ENCODE assay signal across 12 cellular contexts in genomic region chr9:33131505-33132248, GRCh38. TPM values are rescaled to one million over a fixed set of nuclear protein-coding genes. Genes with fewer than 3 reads are reported as not detected.
A peak's percentile ranks its signal among the peaks of the same experiment; 100 is the strongest.
DNase-seq lines count a peak whose midpoint lies in the region; ATAC-seq and TF ChIP-seq lines count a peak whose summit lies in the region.
"Had no signal": no experiment of that assay in that cellular context is flagged by ENCODE, and none has a peak within 500 bp of the region (broad histone marks: within the 10 kb centered on the region; RNA-seq: fewer than 3 reads in every experiment).

No MANE protein-coding gene starts in this region.

- H3K27me3 ChIP-seq in osteoblast (ENCODE audit: insufficient read depth, low read length): no peaks in the 10 kb centered on the region
- H3K27me3 ChIP-seq in H7 (ENCODE audit: control insufficient read depth, insufficient read depth, low read length): no peaks in the 10 kb centered on the region

- ATAC-seq in HG02588 (IDR thresholded peaks at IDR 0.05; ENCODE audit: unreplicated experiment): no peak

- DNase-seq in NCI-H510A treated with DMSO at 0.1 percent for 48 hours (lab: John Stamatoyannopoulos, UW): peak; percentile 15
- no peak for DNase-seq in NCI-H510A (lab: John Stamatoyannopoulos, UW)
- peak; percentile 39 for DNase-seq in HuH-7.5 (ENCODE audit: low spot score)
- no peak for DNase-seq in chondrocyte (ENCODE audit: low spot score)
- peak; percentile 58 for DNase-seq in osteoblast (ENCODE audit: insufficient read length, low spot score, missing footprints)
- no peak for DNase-seq in H7
- DNase-seq in SIG-M5 treated with dmso at 0.1 percent for 504 hours (lab: John Stamatoyannopoulos, UW; ENCODE audit: unreplicated experiment): no peak
- DNase-seq: activated CD4-positive, alpha-beta T cell treated with anti-CD3 and anti-CD28 coated beads, Interleukin-2, amount 10 ng/mL, durations not matched to agents 7 days and 5 days; OCI-M1; stimulated activated CD4-positive, alpha-beta T cell treated with anti-CD3 and anti-CD28 coated beads, Interleukin-1b, Interleukin-23, amount 100 ng/mL, for 48 hours had no signal

- H3K4me1 Mint-ChIP-seq in chondrocyte (ENCODE audit: low read depth): peaks cover 41% of the 10 kb centered on the region

- H3K4me2 ChIP-seq in osteoblast (ENCODE audit: insufficient read depth, low read length): peak overlapping the region; percentile 26

- H3K27me3 Mint-ChIP-seq in chondrocyte (ENCODE audit: low read depth): no peaks in the 10 kb centered on the region
- H3K27me3 Mint-ChIP-seq: activated CD4-positive, alpha-beta T cell treated with anti-CD3 and anti-CD28 coated beads, Interleukin-2, amount 10 ng/mL, durations not matched to agents 7 days and 5 days had no signal

- H3K4me3 ChIP-seq in osteoblast (ENCODE audit: insufficient read depth, low read length) (no peak overlapping the region), H7 (ENCODE audit: insufficient read depth, low read depth, low read length) (no peak overlapping the region)
- H3K4me3 ChIP-seq: thoracic aorta had no signal

- no peak for TF ChIP-seq CTCF in chondrocyte (IDR thresholded peaks at IDR 0.05)
- no peak for TF ChIP-seq CTCF in osteoblast (IDR thresholded peaks at IDR 0.05; ENCODE audit: extremely low read depth, low read depth, low read length)

- H4K20me1 ChIP-seq in osteoblast (ENCODE audit: insufficient read depth, low read length): peaks cover 31% of the 10 kb centered on the region

- peaks cover 79% of the 10 kb centered on the region for H3K79me2 ChIP-seq in osteoblast (ENCODE audit: insufficient read depth, low read length)

- H3K36me3 ChIP-seq in osteoblast (ENCODE audit: insufficient read depth, low read length): peaks cover 73% of the 10 kb centered on the region
- 0 out of 2 replicates have a peak, but pooled peaks cover 1% of the 10 kb centered on the region for H3K36me3 ChIP-seq in H7 (replicated peaks; ENCODE audit: control insufficient read depth, insufficient read depth, low read length)

- H3K27ac ChIP-seq in osteoblast (ENCODE audit: low read depth, low read length): peak overlapping the region; percentile 64

- peaks cover 21% of the 10 kb centered on the region for H3K4me1 ChIP-seq in osteoblast (ENCODE audit: insufficient read depth, low read length)

- H2AFZ ChIP-seq in osteoblast (ENCODE audit: low read length): no peak overlapping the region

- H3K27ac Mint-ChIP-seq in chondrocyte (ENCODE audit: unreplicated experiment): peak overlapping the region; percentile 79

- no peaks in the 10 kb centered on the region for H3K9me3 Mint-ChIP-seq in chondrocyte (ENCODE audit: low read depth)
- H3K9me3 Mint-ChIP-seq: activated CD4-positive, alpha-beta T cell treated with anti-CD3 and anti-CD28 coated beads, Interleukin-2, amount 10 ng/mL, durations not matched to agents 7 days and 5 days had no signal

- no peaks in the 10 kb centered on the region for H3K9me3 ChIP-seq in osteoblast (ENCODE audit: low read depth, low read length)
- H3K9me3 ChIP-seq: thoracic aorta had no signal

- peaks cover 30% of the 10 kb centered on the region for H3K36me3 Mint-ChIP-seq in chondrocyte (ENCODE audit: low read depth)

- no peak overlapping the region for H3K4me3 Mint-ChIP-seq in chondrocyte (ENCODE audit: unreplicated experiment)
- H3K4me3 Mint-ChIP-seq: activated CD4-positive, alpha-beta T cell treated with anti-CD3 and anti-CD28 coated beads, Interleukin-2, amount 10 ng/mL, durations not matched to agents 7 days and 5 days had no signal

RNA-seq across cellular contexts. Expression of gene B4GALT1, which starts 35.5 kb away (rescaled TPM):
- total RNA-seq in chondrocyte (59.0 to 83.5 TPM (median 60.2 TPM) in 3 replicates), osteoblast (63.7 and 76.3 TPM in 2 replicates)
- 5.5 and 6.7 TPM in 2 replicates for total RNA-seq in H7 (2014; rRNA removed; shearing (Covaris generic))

RNA-seq across cellular contexts. Expression of gene SMU1, which starts 55.2 kb away (rescaled TPM):
- 17.4 to 21.1 TPM (median 17.5 TPM) in 3 replicates for total RNA-seq in chondrocyte
- 31.1 and 31.8 TPM in 2 replicates for total RNA-seq in osteoblast
- total RNA-seq in H7 (2014; rRNA removed; shearing (Covaris generic)): 30.4 and 33.7 TPM in 2 replicates

Comparison
In these comparisons a context has a peak if more than half of its experiments do, and no peak if none do; other contexts are left out.
1. DNase-seq: peak in NCI-H510A treated with DMSO at 0.1 percent for 48 hours (single experiment), HuH-7.5 (single experiment) and osteoblast (single experiment); none in NCI-H510A (single experiment), chondrocyte (single experiment), H7 (single experiment) and SIG-M5 treated with dmso at 0.1 percent for 504 hours (single experiment).